Comparison of ENCODE assay signal across 9 cellular contexts in genomic region chrX:41382699-41383645, GRCh38. TPM values are rescaled to one million over a fixed set of nuclear protein-coding genes. Genes with fewer than 3 reads are reported as not detected.
DNase-seq lines count a peak whose midpoint lies in the region; ATAC-seq lines count a peak whose summit lies in the region.
"Had no signal": no experiment of that assay in that cellular context is flagged by ENCODE, and none has a peak within 500 bp of the region (broad histone marks: within the 10 kb centered on the region; RNA-seq: fewer than 3 reads in every experiment).

No MANE protein-coding gene starts in this region.

- DNase-seq in GM03348 (ENCODE audit: low spot score): peak; percentile 10
- peak; percentile 53 for DNase-seq in OCI-M1 (lab: John Stamatoyannopoulos, UW)
- DNase-seq in central memory CD8-positive, alpha-beta T cell (ENCODE audit: low spot score in 2 of 2): no peak
- DNase-seq in trophoblast cell: peak in 1 of 2 donors; percentile 52
- no peak for DNase-seq in effector CD8-positive, alpha-beta T cell (lab: John Stamatoyannopoulos, UW)
- no peak for DNase-seq in DMS153 treated with DMSO at 0.1 percent for 48 hours (lab: John Stamatoyannopoulos, UW; ENCODE audit: unreplicated experiment)
- DNase-seq in H7: no peak
- DNase-seq: left cardiac atrium had no signal

- H3K27ac Mint-ChIP-seq in central memory CD8-positive, alpha-beta T cell (ENCODE audit: low read depth): no peak overlapping the region

- H2BK120ac ChIP-seq in trophoblast cell (ENCODE audit: insufficient read depth, low read length, poor library complexity): peak overlapping the region; percentile 98

- H3K79me1 ChIP-seq in trophoblast cell (ENCODE audit: low read length): peaks cover 18% of the 10 kb centered on the region

- H3K18ac ChIP-seq in trophoblast cell (ENCODE audit: low read length): peak overlapping the region; percentile 59

- H3K14ac ChIP-seq in trophoblast cell (ENCODE audit: low read length): peak overlapping the region; percentile 84

- H3K9me3 Mint-ChIP-seq in central memory CD8-positive, alpha-beta T cell: no peaks in the 10 kb centered on the region

- peak overlapping the region; percentile 94 for H2BK12ac ChIP-seq in trophoblast cell (ENCODE audit: low read length)

- H4K91ac ChIP-seq in trophoblast cell (ENCODE audit: low read depth, low read length): peak overlapping the region; percentile 93

- peaks cover 6% of the 10 kb centered on the region for H3K4me1 Mint-ChIP-seq in central memory CD8-positive, alpha-beta T cell

- no CpG with 5 or more reads among the region's 10 CpGs for WGBS in trophoblast cell (ENCODE audit: extremely low coverage, insufficient coverage, insufficient read length)

- H4K8ac ChIP-seq in trophoblast cell (ENCODE audit: low read depth, low read length): peak overlapping the region; percentile 73

- H3K27me3 Mint-ChIP-seq in central memory CD8-positive, alpha-beta T cell: no peaks in the 10 kb centered on the region

- H3K36me3 Mint-ChIP-seq in central memory CD8-positive, alpha-beta T cell (ENCODE audit: insufficient read depth): no peaks in the 10 kb centered on the region

- no peaks in the 10 kb centered on the region for H3K79me2 ChIP-seq in trophoblast cell (ENCODE audit: control insufficient read depth, insufficient read depth, low read length, poor library complexity)

- H3K23ac ChIP-seq in trophoblast cell (ENCODE audit: low read length): no peak overlapping the region

- no peak overlapping the region for H3K4me3 ChIP-seq in trophoblast cell (ENCODE audit: low read depth, low read length)
- no peak overlapping the region for H3K4me3 ChIP-seq in H7 (ENCODE audit: insufficient read depth, low read depth, low read length)

- H2AK5ac ChIP-seq in trophoblast cell (ENCODE audit: low read length): peak overlapping the region; percentile 89

- peak overlapping the region; percentile 45 for H3K4me2 ChIP-seq in trophoblast cell (ENCODE audit: low read length)

- H2BK5ac ChIP-seq in trophoblast cell (ENCODE audit: low read depth, low read length, poor library complexity): peak overlapping the region; percentile 93

- H3K4me3 Mint-ChIP-seq in central memory CD8-positive, alpha-beta T cell: no peak overlapping the region

- no peak overlapping the region for H3K9ac ChIP-seq in trophoblast cell (ENCODE audit: low read length)

- no peaks in the 10 kb centered on the region for H3K9me3 ChIP-seq in trophoblast cell (ENCODE audit: insufficient read depth, low read depth, low read length)

- H4K12ac ChIP-seq in trophoblast cell (ENCODE audit: low read depth, low read length): peak overlapping the region; percentile 43

- H3K27ac ChIP-seq in trophoblast cell (ENCODE audit: low read depth, low read length): peak overlapping the region; percentile 94

- peak; percentile 54 for ATAC-seq in central memory CD8-positive, alpha-beta T cell (replicated peaks; ENCODE audit: extremely low read depth, poor library complexity, severe bottlenecking)
- no peak for ATAC-seq in GM18870 (IDR thresholded peaks at IDR 0.05; ENCODE audit: unreplicated experiment)

- H2AFZ ChIP-seq in trophoblast cell (ENCODE audit: insufficient read depth, low read length, poor library complexity): peak overlapping the region; percentile 78

- no peaks in the 10 kb centered on the region for H3K27me3 ChIP-seq in trophoblast cell (ENCODE audit: insufficient read depth, low read length)
- no peaks in the 10 kb centered on the region for H3K27me3 ChIP-seq in H7 (ENCODE audit: control insufficient read depth, insufficient read depth, low read length)

- H3K4me1 ChIP-seq in trophoblast cell (ENCODE audit: control insufficient read depth in 1 of 2, insufficient read depth in 2 of 2, low read length in 2 of 2): peaks cover 12 to 17% of the 10 kb centered on the region in 2 experiments

- H3K36me3 ChIP-seq in trophoblast cell (ENCODE audit: control insufficient read depth in 1 of 2, insufficient read depth in 2 of 2, low read length in 2 of 2) (no peaks in the 10 kb centered on the region), H7 (replicated peaks; ENCODE audit: control insufficient read depth, insufficient read depth, low read length) (no peaks in the 10 kb centered on the region)

- H3K4ac ChIP-seq in trophoblast cell (ENCODE audit: low read depth, low read length): peak overlapping the region; percentile 62

RNA-seq across cellular contexts. Expression of gene DDX3X, which starts 49.0 kb away (rescaled TPM):
- 173 and 177 TPM in 2 replicates for polyA plus RNA-seq in trophoblast cell (2013)
- 186 and 198 TPM in 2 replicates for total RNA-seq in H7 (2014; rRNA removed; shearing (Covaris generic))

Comparison
In these comparisons a context has a peak if more than half of its experiments do, and no peak if none do; other contexts are left out.
1. DNase-seq: peak in GM03348 (single experiment) and OCI-M1 (single experiment); none in central memory CD8-positive, alpha-beta T cell (0 of 2), effector CD8-positive, alpha-beta T cell (single experiment), DMS153 treated with DMSO at 0.1 percent for 48 hours (single experiment) and H7 (single experiment).